19 cellular contexts compared by ENCODE assay signal in genomic region chr5:174505621-174506020, GRCh38.
DNase-seq lines count a peak whose midpoint lies in the region; ATAC-seq, FAIRE-seq and TF ChIP-seq lines count a peak whose summit lies in the region.
"Had no signal": no experiment of that assay in that cellular context is flagged by ENCODE, and none has a peak within 500 bp of the region (broad histone marks: within the 10 kb centered on the region; RNA-seq: fewer than 3 reads in every experiment).

No MANE protein-coding gene starts in this region.

- no peak for ATAC-seq in K562
- no peak for ATAC-seq in CD4-positive, alpha-beta T cell (ENCODE audit: poor library complexity)
- ATAC-seq: sciatic nerve; stimulated activated effector memory CD8-positive, alpha-beta T cell treated with anti-CD3 and anti-CD28 coated beads, Interleukin-12 subunit alpha, Interleukin-12 subunit beta, amount 100 ng/mL, for 72 hours had no signal

- H3K4me3 Mint-ChIP-seq in type B pancreatic cell = no peak overlapping the region
- H3K4me3 Mint-ChIP-seq in CD4-positive, alpha-beta T cell = no peak overlapping the region
- H3K4me3 Mint-ChIP-seq: activated CD4-positive, alpha-beta memory T cell treated with anti-CD3 and anti-CD28 coated beads for 36 hours; stimulated activated effector memory CD8-positive, alpha-beta T cell treated with anti-CD3 and anti-CD28 coated beads, Interleukin-12 subunit alpha, Interleukin-12 subunit beta, amount 100 ng/mL, for 72 hours had no signal

- TF ChIP-seq CTCF in K562 (IDR thresholded peaks at IDR 0.05 in 2 of 3, conservative IDR thresholded peaks at IDR 0.05 in 1 of 3; ENCODE audit: insufficient read depth in 2 of 3, low read depth in 1 of 3, low read length in 3 of 3) (no peak), type B pancreatic cell (conservative IDR thresholded peaks at IDR 0.05) (no peak), colonic mucosa (IDR thresholded peaks at IDR 0.05) (no peak)
- TF ChIP-seq CTCF in CD4-positive, alpha-beta T cell (IDR thresholded peaks at IDR 0.05) = no peak

- in situ Hi-C loops in K562 (cut with MboI) = no loop called here

- POLR2A ChIA-PET in K562 (lab: Yijun Ruan, JAX) = no interaction called here
- POLR2A ChIA-PET in CD4-positive, alpha-beta T cell (lab: Charles Lee) = no interaction called here

- 5% methylated on average over 4 of the region's 4 CpGs for WGBS in K562 (ENCODE audit: insufficient coverage, low coverage, missing lambda C conversion rate)

- no peak overlapping the region for H3K4me2 ChIP-seq in K562 (ENCODE audit: insufficient read depth, low read length)

- CTCF ChIA-PET in K562 (lab: Yijun Ruan, JAX; ENCODE audit: low intra/inter-chr PET ratio) = no interaction called here
- CTCF ChIA-PET in CD4-positive, alpha-beta T cell (lab: Charles Lee) = no interaction called here

- H3K36me3 ChIP-seq in K562 (ENCODE audit: control insufficient read depth, insufficient read depth, low read length) = no peaks in the 10 kb centered on the region
- H3K36me3 ChIP-seq in colonic mucosa = no peaks in the 10 kb centered on the region
- H3K36me3 ChIP-seq: neutrophil, uterus had no signal

- no peaks in the 10 kb centered on the region for H4K20me1 ChIP-seq in K562 (replicated peaks; ENCODE audit: control insufficient read depth, insufficient read depth, low read length)

- peak; percentile 55 for DNase-seq in COLO829 (ENCODE audit: low spot score)
- DNase-seq in M059J (ENCODE audit: low read depth) = peak; percentile 93
- DNase-seq in K562 (ENCODE audit: extremely low read depth in 1 of 4, low spot score in 3 of 4) = no peak
- peak; percentile 52 for DNase-seq in kidney tubule cell (ENCODE audit: low spot score)
- DNase-seq in type B pancreatic cell (ENCODE audit: extremely low spot score, unreplicated experiment) = no peak
- no peak for DNase-seq in colonic mucosa
- no peak for DNase-seq in CD4-positive, alpha-beta T cell
- DNase-seq in HuH-7 (ENCODE audit: low spot score) = no peak
- DNase-seq: activated CD4-positive, alpha-beta memory T cell treated with anti-CD3 and anti-CD28 coated beads for 36 hours; MM.1S; NCI-H2107; NCI-H82; SHP77; uterus had no signal

- peaks cover 24% of the 10 kb centered on the region for H3K4me1 Mint-ChIP-seq in type B pancreatic cell (ENCODE audit: unreplicated experiment)
- H3K4me1 Mint-ChIP-seq in CD4-positive, alpha-beta T cell (ENCODE audit: low read depth) = no peaks in the 10 kb centered on the region
- H3K4me1 Mint-ChIP-seq: stimulated activated effector memory CD8-positive, alpha-beta T cell treated with anti-CD3 and anti-CD28 coated beads, Interleukin-12 subunit alpha, Interleukin-12 subunit beta, amount 100 ng/mL, for 72 hours had no signal

- peaks cover 14% of the 10 kb centered on the region for H3K27me3 Mint-ChIP-seq in type B pancreatic cell
- H3K27me3 Mint-ChIP-seq in CD4-positive, alpha-beta T cell = peaks cover 10% of the 10 kb centered on the region

- no peak for TF ChIP-seq POLR2A in K562 (conservative IDR thresholded peaks at IDR 0.05)

- no peaks in the 10 kb centered on the region for H3K9me3 ChIP-seq in K562 (replicated peaks; ENCODE audit: control insufficient read depth, insufficient read depth, low read depth, low read length)
- no peaks in the 10 kb centered on the region for H3K9me3 ChIP-seq in colonic mucosa
- H3K9me3 ChIP-seq in CD4-positive, alpha-beta T cell (ENCODE audit: control insufficient read depth, low read length) = no peaks in the 10 kb centered on the region
- H3K9me3 ChIP-seq: neutrophil, uterus had no signal

- H3K9ac ChIP-seq in K562 (ENCODE audit: insufficient read depth in 1 of 2, low read depth in 2 of 2, low read length in 2 of 2) (no peak overlapping the region), colonic mucosa (ENCODE audit: low read depth in 2 of 2, low read length in 2 of 2) (no peak overlapping the region)

- H3K27ac ChIP-seq in K562 (ENCODE audit: extremely low read depth, low read depth, low read length) (no peak overlapping the region), colonic mucosa (no peak overlapping the region)
- no peak overlapping the region for H3K27ac ChIP-seq in CD4-positive, alpha-beta T cell (ENCODE audit: low read depth, low read length)
- H3K27ac ChIP-seq: coronary artery, neutrophil, uterus had no signal

- no peak overlapping the region for H3K4me3 ChIP-seq in K562
- H3K4me3 ChIP-seq in colonic mucosa = no peak overlapping the region
- H3K4me3 ChIP-seq: coronary artery, uterus had no signal

- no peaks in the 10 kb centered on the region for H3K36me3 Mint-ChIP-seq in type B pancreatic cell
- no peaks in the 10 kb centered on the region for H3K36me3 Mint-ChIP-seq in CD4-positive, alpha-beta T cell (ENCODE audit: low read depth)
- H3K36me3 Mint-ChIP-seq: activated CD4-positive, alpha-beta memory T cell treated with anti-CD3 and anti-CD28 coated beads for 36 hours; stimulated activated effector memory CD8-positive, alpha-beta T cell treated with anti-CD3 and anti-CD28 coated beads, Interleukin-12 subunit alpha, Interleukin-12 subunit beta, amount 100 ng/mL, for 72 hours had no signal

- no peaks in the 10 kb centered on the region for H3K79me2 ChIP-seq in K562 (ENCODE audit: control insufficient read depth, insufficient read depth, low read length)

- H3K27me3 ChIP-seq in K562 (ENCODE audit: control insufficient read depth in 2 of 2, insufficient read depth in 2 of 2, low read length in 2 of 2) (peaks cover 0 to 3% of the 10 kb centered on the region in 2 experiments; a peak in 2 of 5 replicates), colonic mucosa (no peaks in the 10 kb centered on the region)
- H3K27me3 ChIP-seq in CD4-positive, alpha-beta T cell (ENCODE audit: control insufficient read depth, insufficient read depth, low read length) = no peaks in the 10 kb centered on the region
- H3K27me3 ChIP-seq: uterus had no signal

- H2AFZ ChIP-seq in K562 (ENCODE audit: low read depth, low read length) = no peak overlapping the region

- H3K4me1 ChIP-seq in K562 (replicated peaks in 1 of 2; ENCODE audit: control insufficient read depth in 2 of 2, insufficient read depth in 2 of 2, low read length in 2 of 2) = no peaks in the 10 kb centered on the region; a peak in 1 of 5 replicates
- no peaks in the 10 kb centered on the region for H3K4me1 ChIP-seq in colonic mucosa
- H3K4me1 ChIP-seq: uterus had no signal

- H3K27ac Mint-ChIP-seq in type B pancreatic cell = no peak overlapping the region
- no peak overlapping the region for H3K27ac Mint-ChIP-seq in CD4-positive, alpha-beta T cell
- H3K27ac Mint-ChIP-seq: activated CD4-positive, alpha-beta memory T cell treated with anti-CD3 and anti-CD28 coated beads for 36 hours; stimulated activated effector memory CD8-positive, alpha-beta T cell treated with anti-CD3 and anti-CD28 coated beads, Interleukin-12 subunit alpha, Interleukin-12 subunit beta, amount 100 ng/mL, for 72 hours had no signal

- H3K9me1 ChIP-seq in K562 (ENCODE audit: control insufficient read depth, insufficient read depth, low read length) = no peaks in the 10 kb centered on the region

- no peak for TF ChIP-seq EP300 in K562 (IDR thresholded peaks at IDR 0.05; ENCODE audit: low read length)

- no TSS peak for BruUV-seq in K562 (replicated peaks; lab: Mats Ljungman, UMichigan)

- intact Hi-C loops in K562 (cut with micrococcal nuclease) (no loop called here), colonic mucosa (cut with DNase I) (no loop called here)
- intact Hi-C loops in CD4-positive, alpha-beta T cell (cut with DNase I, micrococcal nuclease) = no loop called here

- peaks cover 9% of the 10 kb centered on the region for H3K9me3 Mint-ChIP-seq in type B pancreatic cell
- no peaks in the 10 kb centered on the region for H3K9me3 Mint-ChIP-seq in CD4-positive, alpha-beta T cell
- H3K9me3 Mint-ChIP-seq: activated CD4-positive, alpha-beta memory T cell treated with anti-CD3 and anti-CD28 coated beads for 36 hours had no signal

- no peak for TF ChIP-seq RAD21 in K562 (CRISPR knock-in tag; conservative IDR thresholded peaks at IDR 0.05 in 1 of 2, IDR thresholded peaks at IDR 0.05 in 1 of 2)

- no peak for FAIRE-seq in K562 (lab: Jason Lieb, UNC)
- FAIRE-seq: frontal cortex had no signal

TF ChIP-seq in K562, 482 proteins besides CTCF, POLR2A, EP300 and RAD21:
- TF ChIP-seq NFIC (IDR thresholded peaks at IDR 0.05) (0 out of 2 replicates have a peak, but pooled peaks have one; percentile 13), ZHX1 (conservative IDR thresholded peaks at IDR 0.05; ENCODE audit: low read length) (no peak), GABPA (tag; conservative IDR thresholded peaks at IDR 0.05; ENCODE audit: low read depth) (0 out of 2 replicates have a peak, but pooled peaks have one; percentile 31)

Comparison
In these comparisons a context has a peak if more than half of its experiments do, and no peak if none do; other contexts are left out.
1. DNase-seq: peak in COLO829 (single experiment), M059J (single experiment) and kidney tubule cell (single experiment); none in K562 (0 of 4), type B pancreatic cell (single experiment), colonic mucosa (single experiment), CD4-positive, alpha-beta T cell (0 of 10) and HuH-7 (single experiment).